In the genomic region with DNA sequence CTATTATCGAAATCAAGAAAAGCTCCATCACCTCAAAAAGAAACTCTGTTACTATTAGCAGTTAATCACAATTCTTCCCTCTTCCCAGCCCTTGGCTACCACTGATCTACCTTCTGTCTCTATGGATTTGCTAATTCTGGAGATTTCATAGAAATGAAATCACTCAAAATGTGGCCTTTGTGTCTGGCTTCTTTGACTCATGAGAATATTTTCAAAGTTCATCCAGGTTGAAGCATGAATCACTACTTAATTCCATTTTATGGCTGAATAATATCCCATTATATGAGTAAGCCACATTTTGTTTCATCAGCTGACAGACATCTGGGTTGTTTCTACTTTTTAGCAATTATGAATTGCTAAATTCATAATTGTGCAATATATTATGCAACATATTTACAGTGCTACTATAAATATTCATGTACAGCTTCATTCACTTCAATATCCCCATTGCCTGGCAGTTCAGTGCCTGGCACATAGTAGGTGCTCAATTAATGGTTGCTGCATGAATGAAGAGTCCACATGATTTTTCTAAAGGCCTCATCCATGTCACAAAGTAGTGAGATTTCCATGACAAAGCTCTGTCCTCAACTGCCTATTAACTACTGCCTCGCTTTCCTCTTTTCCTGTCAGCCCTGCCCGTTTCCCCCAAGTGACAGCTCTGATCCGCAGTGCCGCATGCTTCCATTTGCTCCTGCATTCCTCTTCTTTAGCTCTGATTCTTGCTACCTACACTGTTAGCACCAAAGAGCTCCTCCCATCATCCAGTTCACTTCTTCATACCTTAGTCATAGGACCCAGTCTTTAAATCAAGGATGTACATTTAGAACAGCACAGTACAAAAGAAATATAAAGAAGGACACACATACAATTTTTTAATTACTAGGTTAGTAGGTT, we compare ENCODE assay signal across 12 cellular contexts. TPM values are rescaled to one million over a fixed set of nuclear protein-coding genes. Genes with fewer than 3 reads are reported as not detected.
DNase-seq lines count a peak whose midpoint lies in the region; ATAC-seq, FAIRE-seq and TF ChIP-seq lines count a peak whose summit lies in the region.
"Had no signal": no experiment of that assay in that cellular context is flagged by ENCODE, and none has a peak within 500 bp of the region (broad histone marks: within the 10 kb centered on the region; RNA-seq: fewer than 3 reads in every experiment).

No MANE protein-coding gene starts in this region.

- FAIRE-seq in GM12892 (lab: Jason Lieb, UNC) = no peak

- peaks cover 6% of the 10 kb centered on the region for H3K4me1 Mint-ChIP-seq in activated T-helper 1 cell treated with anti-CD3 and anti-CD28 coated beads, Interleukin-12 subunit alpha, Interleukin-12 subunit beta, Interleukin-2, Interleukin-4 antibody, amounts not matched to agents 30 ng/mL and 10 ng/mL and 1 ng/mL, durations not matched to agents 14 hours and 24 hours and 36 hours (ENCODE audit: low read depth)

- peaks cover 34% of the 10 kb centered on the region for H3K4me1 ChIP-seq in skeletal muscle satellite cell (ENCODE audit: control insufficient read depth, insufficient read depth, low read length)

- peak overlapping the region; percentile 77 for H3K9ac ChIP-seq in skeletal muscle satellite cell (ENCODE audit: low read depth, low read length)

- H3K27me3 Mint-ChIP-seq in activated T-helper 1 cell treated with anti-CD3 and anti-CD28 coated beads, Interleukin-12 subunit alpha, Interleukin-12 subunit beta, Interleukin-2, Interleukin-4 antibody, amounts not matched to agents 30 ng/mL and 10 ng/mL and 1 ng/mL, durations not matched to agents 14 hours and 24 hours and 36 hours (ENCODE audit: insufficient read depth) = no peaks in the 10 kb centered on the region
- H3K27me3 Mint-ChIP-seq: activated naive CD8-positive, alpha-beta T cell treated with anti-CD3 and anti-CD28 coated beads, Interleukin-2, amount 50 U/mL, for 24 hours had no signal

- TF ChIP-seq POLR2A in GM12892 (IDR thresholded peaks at IDR 0.05; ENCODE audit: low read depth, low read length) = no peak
- no peak for TF ChIP-seq POLR2A in GM18505 (IDR thresholded peaks at IDR 0.05; ENCODE audit: borderline replicate concordance, extremely low read depth, insufficient read depth, insufficient read length)

- DNase-seq in GM04504 (ENCODE audit: low read depth) (peak; percentile 90), glomerular visceral epithelial cell (ENCODE audit: extremely low spot score) (peak; percentile 91), cortex of kidney (lab: John Stamatoyannopoulos, UW) (no peak), GM12892 (ENCODE audit: insufficient read length) (no peak)
- no peak for DNase-seq in activated T-helper 1 cell treated with anti-CD3 and anti-CD28 coated beads, Interleukin-12 subunit alpha, Interleukin-12 subunit beta, Interleukin-2, Interleukin-4 antibody, amounts not matched to agents 30 ng/mL and 10 ng/mL and 1 ng/mL, durations not matched to agents 14 hours and 24 hours and 36 hours (ENCODE audit: low spot score)
- DNase-seq: activated naive CD8-positive, alpha-beta T cell treated with anti-CD3 and anti-CD28 coated beads, Interleukin-2, amount 50 U/mL, for 24 hours; left colon; MM.1S had no signal

- H3K4me3 Mint-ChIP-seq in activated T-helper 1 cell treated with anti-CD3 and anti-CD28 coated beads, Interleukin-12 subunit alpha, Interleukin-12 subunit beta, Interleukin-2, Interleukin-4 antibody, amounts not matched to agents 30 ng/mL and 10 ng/mL and 1 ng/mL, durations not matched to agents 14 hours and 24 hours and 36 hours = no peak overlapping the region
- H3K4me3 Mint-ChIP-seq: activated naive CD8-positive, alpha-beta T cell treated with anti-CD3 and anti-CD28 coated beads, Interleukin-2, amount 50 U/mL, for 24 hours; T-helper 1 cell treated with Interleukin-12 subunit alpha and Interleukin-12 subunit beta and Interleukin-4 antibody, amounts not matched to agents 30 μg/mL and 1 μg/mL, for 36 hours had no signal

- H3K9me3 ChIP-seq in skeletal muscle satellite cell (replicated peaks; ENCODE audit: low read length) = no peaks in the 10 kb centered on the region

- H3K4me3 ChIP-seq in skeletal muscle satellite cell (ENCODE audit: low read length) = no peak overlapping the region

- H3K4me2 ChIP-seq in skeletal muscle satellite cell (ENCODE audit: low read length) = peak overlapping the region; percentile 64

- no peak overlapping the region for H3K27ac Mint-ChIP-seq in activated T-helper 1 cell treated with anti-CD3 and anti-CD28 coated beads, Interleukin-12 subunit alpha, Interleukin-12 subunit beta, Interleukin-2, Interleukin-4 antibody, amounts not matched to agents 30 ng/mL and 10 ng/mL and 1 ng/mL, durations not matched to agents 14 hours and 24 hours and 36 hours
- H3K27ac Mint-ChIP-seq: activated naive CD8-positive, alpha-beta T cell treated with anti-CD3 and anti-CD28 coated beads, Interleukin-2, amount 50 U/mL, for 24 hours; T-helper 1 cell treated with Interleukin-12 subunit alpha and Interleukin-12 subunit beta and Interleukin-4 antibody, amounts not matched to agents 30 μg/mL and 1 μg/mL, for 36 hours had no signal

- intact Hi-C loops in activated T-helper 1 cell treated with anti-CD3 and anti-CD28 coated beads, Interleukin-12 subunit alpha, Interleukin-12 subunit beta, Interleukin-2, Interleukin-4 antibody, amounts not matched to agents 30 ng/mL and 10 ng/mL and 1 ng/mL, durations not matched to agents 14 hours and 24 hours and 36 hours (cut with micrococcal nuclease) = no loop called here

- peaks cover 26% of the 10 kb centered on the region for H3K36me3 ChIP-seq in skeletal muscle satellite cell (ENCODE audit: insufficient read depth, low read length)

- no peaks in the 10 kb centered on the region for H3K27me3 ChIP-seq in skeletal muscle satellite cell (ENCODE audit: control insufficient read depth, insufficient read depth, low read length)

- ATAC-seq in SK-N-SH treated with all-trans-retinoic acid at 6 μM for 48 hours (peak; percentile 79), GM18505 (IDR thresholded peaks at IDR 0.05; ENCODE audit: unreplicated experiment) (no peak)
- ATAC-seq: activated naive CD8-positive, alpha-beta T cell treated with anti-CD3 and anti-CD28 coated beads, Interleukin-2, amount 50 U/mL, for 24 hours had no signal

- peaks cover 31% of the 10 kb centered on the region for H3K36me3 Mint-ChIP-seq in activated T-helper 1 cell treated with anti-CD3 and anti-CD28 coated beads, Interleukin-12 subunit alpha, Interleukin-12 subunit beta, Interleukin-2, Interleukin-4 antibody, amounts not matched to agents 30 ng/mL and 10 ng/mL and 1 ng/mL, durations not matched to agents 14 hours and 24 hours and 36 hours (ENCODE audit: low read depth)

- no peaks in the 10 kb centered on the region for H3K9me3 Mint-ChIP-seq in activated T-helper 1 cell treated with anti-CD3 and anti-CD28 coated beads, Interleukin-12 subunit alpha, Interleukin-12 subunit beta, Interleukin-2, Interleukin-4 antibody, amounts not matched to agents 30 ng/mL and 10 ng/mL and 1 ng/mL, durations not matched to agents 14 hours and 24 hours and 36 hours
- H3K9me3 Mint-ChIP-seq: activated naive CD8-positive, alpha-beta T cell treated with anti-CD3 and anti-CD28 coated beads, Interleukin-2, amount 50 U/mL, for 24 hours; T-helper 1 cell treated with Interleukin-12 subunit alpha and Interleukin-12 subunit beta and Interleukin-4 antibody, amounts not matched to agents 30 μg/mL and 1 μg/mL, for 36 hours had no signal

TF ChIP-seq in SK-N-SH treated with all-trans-retinoic acid at 6 μM for 48 hours, 23 proteins besides CTCF, POLR2A, EP300 and RAD21 (continues in another document):
- peak; percentile 93 for TF ChIP-seq ZFP3 (CRISPR knock-in tag; IDR thresholded peaks at IDR 0.05)
- TF ChIP-seq, protein P1, sequence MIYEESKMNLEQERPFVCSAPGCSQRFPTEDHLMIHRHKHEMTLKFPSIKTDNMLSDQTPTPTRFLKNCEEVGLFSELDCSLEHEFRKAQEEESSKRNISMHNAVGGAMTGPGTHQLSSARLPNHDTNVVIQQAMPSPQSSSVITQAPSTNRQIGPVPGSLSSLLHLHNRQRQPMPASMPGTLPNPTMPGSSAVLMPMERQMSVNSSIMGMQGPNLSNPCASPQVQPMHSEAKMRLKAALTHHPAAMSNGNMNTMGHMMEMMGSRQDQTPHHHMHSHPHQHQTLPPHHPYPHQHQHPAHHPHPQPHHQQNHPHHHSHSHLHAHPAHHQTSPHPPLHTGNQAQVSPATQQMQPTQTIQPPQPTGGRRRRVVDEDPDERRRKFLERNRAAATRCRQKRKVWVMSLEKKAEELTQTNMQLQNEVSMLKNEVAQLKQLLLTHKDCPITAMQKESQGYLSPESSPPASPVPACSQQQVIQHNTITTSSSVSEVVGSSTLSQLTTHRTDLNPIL (CRISPR knock-in tag; IDR thresholded peaks at IDR 0.05; ENCODE audit: low read depth) = peak; percentile 99
- TF ChIP-seq ISL1 (CRISPR knock-in tag; IDR thresholded peaks at IDR 0.05) = peak; percentile 100
- TF ChIP-seq SNAI2 (CRISPR knock-in tag; IDR thresholded peaks at IDR 0.05) = peak; percentile 84
- no peak for TF ChIP-seq BACH2 (CRISPR knock-in tag; IDR thresholded peaks at IDR 0.05; ENCODE audit: borderline replicate concordance)
- peak; percentile 91 for TF ChIP-seq TCF4 (CRISPR knock-in tag; IDR thresholded peaks at IDR 0.05; ENCODE audit: borderline replicate concordance)
- TF ChIP-seq ZNF8 (CRISPR knock-in tag; IDR thresholded peaks at IDR 0.05) = peak; percentile 51; the same call in 1 of the 2 replicates
- TF ChIP-seq CSDC2 (CRISPR knock-in tag; IDR thresholded peaks at IDR 0.05) = peak; percentile 99
- TF ChIP-seq ZNF70 (CRISPR knock-in tag; IDR thresholded peaks at IDR 0.05) = no peak
- TF ChIP-seq, protein P2, sequence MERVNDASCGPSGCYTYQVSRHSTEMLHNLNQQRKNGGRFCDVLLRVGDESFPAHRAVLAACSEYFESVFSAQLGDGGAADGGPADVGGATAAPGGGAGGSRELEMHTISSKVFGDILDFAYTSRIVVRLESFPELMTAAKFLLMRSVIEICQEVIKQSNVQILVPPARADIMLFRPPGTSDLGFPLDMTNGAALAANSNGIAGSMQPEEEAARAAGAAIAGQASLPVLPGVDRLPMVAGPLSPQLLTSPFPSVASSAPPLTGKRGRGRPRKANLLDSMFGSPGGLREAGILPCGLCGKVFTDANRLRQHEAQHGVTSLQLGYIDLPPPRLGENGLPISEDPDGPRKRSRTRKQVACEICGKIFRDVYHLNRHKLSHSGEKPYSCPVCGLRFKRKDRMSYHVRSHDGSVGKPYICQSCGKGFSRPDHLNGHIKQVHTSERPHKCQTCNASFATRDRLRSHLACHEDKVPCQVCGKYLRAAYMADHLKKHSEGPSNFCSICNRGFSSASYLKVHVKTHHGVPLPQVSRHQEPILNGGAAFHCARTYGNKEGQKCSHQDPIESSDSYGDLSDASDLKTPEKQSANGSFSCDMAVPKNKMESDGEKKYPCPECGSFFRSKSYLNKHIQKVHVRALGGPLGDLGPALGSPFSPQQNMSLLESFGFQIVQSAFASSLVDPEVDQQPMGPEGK (CRISPR knock-in tag; IDR thresholded peaks at IDR 0.05; ENCODE audit: borderline replicate concordance) = peak; percentile 92
- no peak for TF ChIP-seq ZFP30 (CRISPR knock-in tag; IDR thresholded peaks at IDR 0.05)

RNA-seq across cellular contexts. Expression of gene CCDC93, which starts 32.8 kb away (rescaled TPM):
- 14.4 and 17.3 TPM in 2 replicates for total RNA-seq in skeletal muscle satellite cell (2012; rRNA removed)
- 33.3 and 34.4 TPM in 2 replicates for total RNA-seq in activated T-helper 1 cell treated with anti-CD3 and anti-CD28 coated beads, Interleukin-12 subunit alpha, Interleukin-12 subunit beta, Interleukin-2, Interleukin-4 antibody, amounts not matched to agents 30 ng/mL and 10 ng/mL and 1 ng/mL, durations not matched to agents 14 hours and 24 hours and 36 hours
- polyA plus RNA-seq in GM12892 (2012; ENCODE audit: missing spikeins) = 9.9 TPM

Comparison
In these comparisons a context has a peak if more than half of its experiments do, and no peak if none do; other contexts are left out.
1. DNase-seq: peak in GM04504 (single experiment) and glomerular visceral epithelial cell (single experiment); none in activated T-helper 1 cell treated with anti-CD3 and anti-CD28 coated beads, Interleukin-12 subunit alpha, Interleukin-12 subunit beta, Interleukin-2, Interleukin-4 antibody, amounts not matched to agents 30 ng/mL and 10 ng/mL and 1 ng/mL, durations not matched to agents 14 hours and 24 hours and 36 hours (single experiment), cortex of kidney (single experiment) and GM12892 (single experiment).